ENCODE assay signal across 15 cellular contexts in genomic region chr20:53559816-53560215, GRCh38. TPM values are rescaled to one million over a fixed set of nuclear protein-coding genes. Genes with fewer than 3 reads are reported as not detected.
A peak's percentile ranks its signal among the peaks of the same experiment; 100 is the strongest.
DNase-seq lines count a peak whose midpoint lies in the region; TF ChIP-seq lines count a peak whose summit lies in the region.
"Had no signal": no experiment of that assay in that cellular context is flagged by ENCODE, and none has a peak within 500 bp of the region (broad histone marks: within the 10 kb centered on the region; RNA-seq: fewer than 3 reads in every experiment).

No MANE protein-coding gene starts in this region.

- CTCF ChIA-PET in RWPE1 (lab: Yijun Ruan, JAX), result interaction anchor here (0.6 to 0.7 kb wide), 2 partner anchors 12 to 257 kb away, joined by 3 read pairs; no protein-coding TSS in a partner anchor

- peak; percentile 8 for DNase-seq in GM04504 (ENCODE audit: low read depth)
- no peak for DNase-seq in RWPE1 (ENCODE audit: low spot score)
- peak; percentile 10 for DNase-seq in fibroblast of gingiva (ENCODE audit: low read depth)
- DNase-seq in stromal cell of bone marrow (ENCODE audit: low read depth), result peak; percentile 51
- DNase-seq in NCI-H1436 (lab: John Stamatoyannopoulos, UW), result no peak
- DNase-seq in chondrocyte (ENCODE audit: low spot score), result no peak
- DNase-seq in activated CD8-positive, alpha-beta memory T cell treated with anti-CD3 and anti-CD28 coated beads for 24 hours, result no peak
- DNase-seq: Calu3; CD4-positive, alpha-beta T cell; DMS53; NCI-H1436 treated with DMSO at 0.1 percent for 48 hours; NCI-H2081; NCI-H510A treated with DMSO at 0.1 percent for 48 hours; NCI-H82 had no signal

- H3K27me3 Mint-ChIP-seq in chondrocyte (ENCODE audit: low read depth), result no peaks in the 10 kb centered on the region
- H3K27me3 Mint-ChIP-seq: CD4-positive, alpha-beta T cell had no signal

- peak overlapping the region; percentile 17; the same call in 1 of the 2 replicates for H3K27ac ChIP-seq in RWPE1
- H3K27ac ChIP-seq: SK-N-MC had no signal

- no peak overlapping the region for H3K4me3 Mint-ChIP-seq in chondrocyte (ENCODE audit: unreplicated experiment)
- H3K4me3 Mint-ChIP-seq: CD4-positive, alpha-beta T cell had no signal

- H3K36me3 Mint-ChIP-seq in chondrocyte (ENCODE audit: low read depth), result peaks cover 2% of the 10 kb centered on the region

- no peaks in the 10 kb centered on the region for H3K9me3 Mint-ChIP-seq in chondrocyte (ENCODE audit: low read depth)
- H3K9me3 Mint-ChIP-seq: CD4-positive, alpha-beta T cell had no signal

- POLR2A ChIA-PET in RWPE1 (lab: Yijun Ruan, JAX; ENCODE audit: low non-redundant PET), result no interaction called here

- H3K27ac Mint-ChIP-seq in chondrocyte (ENCODE audit: unreplicated experiment), result no peak overlapping the region
- H3K27ac Mint-ChIP-seq: CD4-positive, alpha-beta T cell had no signal

- TF ChIP-seq CTCF in RWPE1 (conservative IDR thresholded peaks at IDR 0.05; ENCODE audit: low read depth) (no peak), chondrocyte (IDR thresholded peaks at IDR 0.05) (no peak)

- H3K4me1 Mint-ChIP-seq in chondrocyte (ENCODE audit: low read depth), result no peaks in the 10 kb centered on the region

RNA-seq across cellular contexts. Expression of gene ZNF217, which starts 33.8 kb away (rescaled TPM):
- total RNA-seq in chondrocyte, result 26.9 to 28.7 TPM (median 27.0 TPM) in 3 replicates

Comparison
In these comparisons a context has a peak if more than half of its experiments do, and no peak if none do; other contexts are left out.
1. DNase-seq: peak in GM04504 (single experiment), fibroblast of gingiva (single experiment) and stromal cell of bone marrow (single experiment); none in RWPE1 (single experiment), NCI-H1436 (single experiment), chondrocyte (single experiment) and activated CD8-positive, alpha-beta memory T cell treated with anti-CD3 and anti-CD28 coated beads for 24 hours (single experiment).